In the genomic region with DNA sequence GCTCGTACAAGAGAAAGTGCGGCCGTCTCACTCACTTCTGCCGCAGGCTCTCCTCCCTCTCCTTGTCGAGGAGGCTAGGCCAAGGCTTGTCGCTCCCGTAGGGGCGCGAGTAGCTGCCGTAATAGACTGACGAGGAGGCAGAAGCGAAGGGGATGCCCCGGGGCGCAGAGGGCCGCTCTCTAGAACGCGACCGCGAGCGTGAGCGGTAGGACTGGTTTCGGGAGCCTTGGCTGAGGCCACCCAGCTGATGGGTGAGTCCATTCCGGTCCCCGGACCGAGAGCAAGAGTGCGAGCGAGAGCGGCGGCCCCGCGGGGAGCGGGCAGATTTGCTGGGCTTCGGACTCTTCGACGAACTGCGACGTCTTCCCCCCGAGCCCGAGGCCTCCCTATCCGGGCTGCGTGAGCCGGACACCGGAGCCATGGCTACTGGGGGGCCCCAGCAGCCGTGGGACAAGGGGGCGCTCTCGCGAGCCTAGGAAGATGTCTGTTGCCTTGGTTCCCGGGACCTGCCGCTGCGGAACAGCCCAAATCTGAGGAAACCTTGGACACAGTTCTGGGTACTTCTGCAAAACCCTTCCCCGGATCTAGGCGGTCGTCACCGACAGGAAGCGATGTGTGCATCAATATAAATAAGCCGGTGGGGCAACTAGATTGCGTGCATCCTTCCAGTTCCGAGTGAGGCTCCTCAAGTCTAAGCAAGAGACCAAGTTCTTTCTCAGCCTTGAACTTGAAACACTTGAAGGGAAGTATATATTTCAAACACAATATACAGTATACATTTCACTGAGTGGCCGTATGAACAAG, we compare ENCODE assay signal across 1 cellular context.
TF ChIP-seq lines count a peak whose summit lies in the region.

A gene (minus strand): TSS at position 567 of the 804 bp plus-strand sequence. CDS start 146 bp downstream, at position 421.

TF ChIP-seq in HEK293, 187 proteins besides CTCF, POLR2A, EP300 and RAD21 (continued from another document and continues in another):
- TF ChIP-seq, protein P1, sequence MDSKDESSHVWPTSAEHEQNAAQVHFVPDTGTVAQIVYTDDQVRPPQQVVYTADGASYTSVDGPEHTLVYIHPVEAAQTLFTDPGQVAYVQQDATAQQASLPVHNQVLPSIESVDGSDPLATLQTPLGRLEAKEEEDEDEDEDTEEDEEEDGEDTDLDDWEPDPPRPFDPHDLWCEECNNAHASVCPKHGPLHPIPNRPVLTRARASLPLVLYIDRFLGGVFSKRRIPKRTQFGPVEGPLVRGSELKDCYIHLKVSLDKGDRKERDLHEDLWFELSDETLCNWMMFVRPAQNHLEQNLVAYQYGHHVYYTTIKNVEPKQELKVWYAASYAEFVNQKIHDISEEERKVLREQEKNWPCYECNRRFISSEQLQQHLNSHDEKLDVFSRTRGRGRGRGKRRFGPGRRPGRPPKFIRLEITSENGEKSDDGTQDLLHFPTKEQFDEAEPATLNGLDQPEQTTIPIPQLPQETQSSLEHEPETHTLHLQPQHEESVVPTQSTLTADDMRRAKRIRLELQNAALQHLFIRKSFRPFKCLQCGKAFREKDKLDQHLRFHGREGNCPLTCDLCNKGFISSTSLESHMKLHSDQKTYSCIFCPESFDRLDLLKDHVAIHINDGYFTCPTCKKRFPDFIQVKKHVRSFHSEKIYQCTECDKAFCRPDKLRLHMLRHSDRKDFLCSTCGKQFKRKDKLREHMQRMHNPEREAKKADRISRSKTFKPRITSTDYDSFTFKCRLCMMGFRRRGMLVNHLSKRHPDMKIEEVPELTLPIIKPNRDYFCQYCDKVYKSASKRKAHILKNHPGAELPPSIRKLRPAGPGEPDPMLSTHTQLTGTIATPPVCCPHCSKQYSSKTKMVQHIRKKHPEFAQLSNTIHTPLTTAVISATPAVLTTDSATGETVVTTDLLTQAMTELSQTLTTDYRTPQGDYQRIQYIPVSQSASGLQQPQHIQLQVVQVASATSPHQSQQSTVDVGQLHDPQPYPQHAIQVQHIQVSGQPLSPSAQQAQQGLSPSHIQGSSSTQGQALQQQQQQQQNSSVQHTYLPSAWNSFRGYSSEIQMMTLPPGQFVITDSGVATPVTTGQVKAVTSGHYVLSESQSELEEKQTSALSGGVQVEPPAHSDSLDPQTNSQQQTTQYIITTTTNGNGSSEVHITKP (tag by site-specific recombination; IDR thresholded peaks at IDR 0.05) = peak; percentile 97
- no peak for TF ChIP-seq KLF9 (tag by site-specific recombination; IDR thresholded peaks at IDR 0.05; ENCODE audit: low read depth)
- TF ChIP-seq ZNF37A (tag by site-specific recombination; IDR thresholded peaks at IDR 0.05) = no peak
- TF ChIP-seq, protein P2, sequence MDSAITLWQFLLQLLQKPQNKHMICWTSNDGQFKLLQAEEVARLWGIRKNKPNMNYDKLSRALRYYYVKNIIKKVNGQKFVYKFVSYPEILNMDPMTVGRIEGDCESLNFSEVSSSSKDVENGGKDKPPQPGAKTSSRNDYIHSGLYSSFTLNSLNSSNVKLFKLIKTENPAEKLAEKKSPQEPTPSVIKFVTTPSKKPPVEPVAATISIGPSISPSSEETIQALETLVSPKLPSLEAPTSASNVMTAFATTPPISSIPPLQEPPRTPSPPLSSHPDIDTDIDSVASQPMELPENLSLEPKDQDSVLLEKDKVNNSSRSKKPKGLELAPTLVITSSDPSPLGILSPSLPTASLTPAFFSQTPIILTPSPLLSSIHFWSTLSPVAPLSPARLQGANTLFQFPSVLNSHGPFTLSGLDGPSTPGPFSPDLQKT (IDR thresholded peaks at IDR 0.05; ENCODE audit: borderline replicate concordance, low read depth, low read length) = no peak
- TF ChIP-seq ZNF146 (tag by site-specific recombination; IDR thresholded peaks at IDR 0.05) = no peak; the same call in 1 of the 2 replicates
- TF ChIP-seq, protein P3, sequence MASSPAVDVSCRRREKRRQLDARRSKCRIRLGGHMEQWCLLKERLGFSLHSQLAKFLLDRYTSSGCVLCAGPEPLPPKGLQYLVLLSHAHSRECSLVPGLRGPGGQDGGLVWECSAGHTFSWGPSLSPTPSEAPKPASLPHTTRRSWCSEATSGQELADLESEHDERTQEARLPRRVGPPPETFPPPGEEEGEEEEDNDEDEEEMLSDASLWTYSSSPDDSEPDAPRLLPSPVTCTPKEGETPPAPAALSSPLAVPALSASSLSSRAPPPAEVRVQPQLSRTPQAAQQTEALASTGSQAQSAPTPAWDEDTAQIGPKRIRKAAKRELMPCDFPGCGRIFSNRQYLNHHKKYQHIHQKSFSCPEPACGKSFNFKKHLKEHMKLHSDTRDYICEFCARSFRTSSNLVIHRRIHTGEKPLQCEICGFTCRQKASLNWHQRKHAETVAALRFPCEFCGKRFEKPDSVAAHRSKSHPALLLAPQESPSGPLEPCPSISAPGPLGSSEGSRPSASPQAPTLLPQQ (tag by site-specific recombination; IDR thresholded peaks at IDR 0.05) = peak; percentile 78
- no peak for TF ChIP-seq ZNF214 (tag by site-specific recombination; IDR thresholded peaks at IDR 0.05; ENCODE audit: borderline replicate concordance)
- TF ChIP-seq ZNF366 (tag by site-specific recombination; conservative IDR thresholded peaks at IDR 0.05) = no peak; the same call in 1 of the 2 replicates
- TF ChIP-seq ZNF221 (tag by site-specific recombination; IDR thresholded peaks at IDR 0.05; ENCODE audit: borderline replicate concordance) = no peak
- TF ChIP-seq, protein P4, sequence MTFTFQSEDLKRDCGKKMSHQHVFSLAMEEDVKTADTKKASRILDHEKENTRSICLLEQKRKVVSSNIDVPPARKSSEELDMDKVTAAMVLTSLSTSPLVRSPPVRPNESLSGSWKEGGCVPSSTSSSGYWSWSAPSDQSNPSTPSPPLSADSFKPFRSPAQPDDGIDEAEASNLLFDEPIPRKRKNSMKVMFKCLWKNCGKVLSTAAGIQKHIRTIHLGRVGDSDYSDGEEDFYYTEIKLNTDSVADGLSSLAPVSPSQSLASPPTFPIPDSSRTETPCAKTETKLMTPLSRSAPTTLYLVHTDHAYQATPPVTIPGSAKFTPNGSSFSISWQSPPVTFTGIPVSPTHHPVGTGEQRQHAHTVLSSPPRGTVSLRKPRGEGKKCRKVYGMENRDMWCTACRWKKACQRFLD (tag by site-specific recombination; IDR thresholded peaks at IDR 0.05) = no peak
- TF ChIP-seq ZBTB20 (tag by site-specific recombination; IDR thresholded peaks at IDR 0.05) = peak; percentile 87
- TF ChIP-seq, protein P5, sequence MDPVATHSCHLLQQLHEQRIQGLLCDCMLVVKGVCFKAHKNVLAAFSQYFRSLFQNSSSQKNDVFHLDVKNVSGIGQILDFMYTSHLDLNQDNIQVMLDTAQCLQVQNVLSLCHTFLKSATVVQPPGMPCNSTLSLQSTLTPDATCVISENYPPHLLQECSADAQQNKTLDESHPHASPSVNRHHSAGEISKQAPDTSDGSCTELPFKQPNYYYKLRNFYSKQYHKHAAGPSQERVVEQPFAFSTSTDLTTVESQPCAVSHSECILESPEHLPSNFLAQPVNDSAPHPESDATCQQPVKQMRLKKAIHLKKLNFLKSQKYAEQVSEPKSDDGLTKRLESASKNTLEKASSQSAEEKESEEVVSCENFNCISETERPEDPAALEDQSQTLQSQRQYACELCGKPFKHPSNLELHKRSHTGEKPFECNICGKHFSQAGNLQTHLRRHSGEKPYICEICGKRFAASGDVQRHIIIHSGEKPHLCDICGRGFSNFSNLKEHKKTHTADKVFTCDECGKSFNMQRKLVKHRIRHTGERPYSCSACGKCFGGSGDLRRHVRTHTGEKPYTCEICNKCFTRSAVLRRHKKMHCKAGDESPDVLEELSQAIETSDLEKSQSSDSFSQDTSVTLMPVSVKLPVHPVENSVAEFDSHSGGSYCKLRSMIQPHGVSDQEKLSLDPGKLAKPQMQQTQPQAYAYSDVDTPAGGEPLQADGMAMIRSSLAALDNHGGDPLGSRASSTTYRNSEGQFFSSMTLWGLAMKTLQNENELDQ (tag by site-specific recombination; IDR thresholded peaks at IDR 0.05; ENCODE audit: low read depth) = no peak
- peak; percentile 88; the same call in 1 of the 2 replicates for TF ChIP-seq ZNF324 (tag by site-specific recombination; IDR thresholded peaks at IDR 0.05)
- peak; percentile 81; the same call in 1 of the 2 replicates for TF ChIP-seq ZEB2 (tag by site-specific recombination; IDR thresholded peaks at IDR 0.05)
- TF ChIP-seq ZNF560 (tag by site-specific recombination; IDR thresholded peaks at IDR 0.05; ENCODE audit: borderline replicate concordance) = no peak
- no peak for TF ChIP-seq ZNF473 (tag by site-specific recombination; IDR thresholded peaks at IDR 0.05)
- no peak for TF ChIP-seq ZNF530 (tag by site-specific recombination; IDR thresholded peaks at IDR 0.05; ENCODE audit: low read depth)
- TF ChIP-seq, protein P6, sequence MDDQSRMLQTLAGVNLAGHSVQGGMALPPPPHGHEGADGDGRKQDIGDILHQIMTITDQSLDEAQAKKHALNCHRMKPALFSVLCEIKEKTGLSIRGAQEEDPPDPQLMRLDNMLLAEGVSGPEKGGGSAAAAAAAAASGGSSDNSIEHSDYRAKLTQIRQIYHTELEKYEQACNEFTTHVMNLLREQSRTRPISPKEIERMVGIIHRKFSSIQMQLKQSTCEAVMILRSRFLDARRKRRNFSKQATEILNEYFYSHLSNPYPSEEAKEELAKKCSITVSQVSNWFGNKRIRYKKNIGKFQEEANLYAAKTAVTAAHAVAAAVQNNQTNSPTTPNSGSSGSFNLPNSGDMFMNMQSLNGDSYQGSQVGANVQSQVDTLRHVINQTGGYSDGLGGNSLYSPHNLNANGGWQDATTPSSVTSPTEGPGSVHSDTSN (CRISPR knock-in tag; IDR thresholded peaks at IDR 0.05) = no peak
- TF ChIP-seq HOXC10 (CRISPR knock-in tag; IDR thresholded peaks at IDR 0.05) = no peak
- TF ChIP-seq ZNF174 (tag by site-specific recombination; IDR thresholded peaks at IDR 0.05) = no peak
- no peak for TF ChIP-seq ZNF670 (tag by site-specific recombination; IDR thresholded peaks at IDR 0.05; ENCODE audit: low read depth)
- TF ChIP-seq, protein P7, sequence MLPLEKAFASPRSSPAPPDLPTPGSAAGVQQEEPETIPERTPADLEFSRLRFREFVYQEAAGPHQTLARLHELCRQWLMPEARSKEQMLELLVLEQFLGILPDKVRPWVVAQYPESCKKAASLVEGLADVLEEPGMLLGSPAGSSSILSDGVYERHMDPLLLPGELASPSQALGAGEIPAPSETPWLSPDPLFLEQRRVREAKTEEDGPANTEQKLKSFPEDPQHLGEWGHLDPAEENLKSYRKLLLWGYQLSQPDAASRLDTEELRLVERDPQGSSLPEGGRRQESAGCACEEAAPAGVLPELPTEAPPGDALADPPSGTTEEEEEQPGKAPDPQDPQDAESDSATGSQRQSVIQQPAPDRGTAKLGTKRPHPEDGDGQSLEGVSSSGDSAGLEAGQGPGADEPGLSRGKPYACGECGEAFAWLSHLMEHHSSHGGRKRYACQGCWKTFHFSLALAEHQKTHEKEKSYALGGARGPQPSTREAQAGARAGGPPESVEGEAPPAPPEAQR (tag by site-specific recombination; IDR thresholded peaks at IDR 0.05) = no peak
- TF ChIP-seq ZBTB21 (tag by site-specific recombination; IDR thresholded peaks at IDR 0.05) = peak; percentile 59; the same call in 1 of the 2 replicates
- TF ChIP-seq, protein P8, sequence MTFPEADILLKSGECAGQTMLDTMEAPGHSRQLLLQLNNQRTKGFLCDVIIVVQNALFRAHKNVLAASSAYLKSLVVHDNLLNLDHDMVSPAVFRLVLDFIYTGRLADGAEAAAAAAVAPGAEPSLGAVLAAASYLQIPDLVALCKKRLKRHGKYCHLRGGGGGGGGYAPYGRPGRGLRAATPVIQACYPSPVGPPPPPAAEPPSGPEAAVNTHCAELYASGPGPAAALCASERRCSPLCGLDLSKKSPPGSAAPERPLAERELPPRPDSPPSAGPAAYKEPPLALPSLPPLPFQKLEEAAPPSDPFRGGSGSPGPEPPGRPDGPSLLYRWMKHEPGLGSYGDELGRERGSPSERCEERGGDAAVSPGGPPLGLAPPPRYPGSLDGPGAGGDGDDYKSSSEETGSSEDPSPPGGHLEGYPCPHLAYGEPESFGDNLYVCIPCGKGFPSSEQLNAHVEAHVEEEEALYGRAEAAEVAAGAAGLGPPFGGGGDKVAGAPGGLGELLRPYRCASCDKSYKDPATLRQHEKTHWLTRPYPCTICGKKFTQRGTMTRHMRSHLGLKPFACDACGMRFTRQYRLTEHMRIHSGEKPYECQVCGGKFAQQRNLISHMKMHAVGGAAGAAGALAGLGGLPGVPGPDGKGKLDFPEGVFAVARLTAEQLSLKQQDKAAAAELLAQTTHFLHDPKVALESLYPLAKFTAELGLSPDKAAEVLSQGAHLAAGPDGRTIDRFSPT (tag by site-specific recombination; IDR thresholded peaks at IDR 0.05) = no peak
- no peak for TF ChIP-seq ZNF585B (tag by site-specific recombination; IDR thresholded peaks at IDR 0.05)
- TF ChIP-seq ZNF561 (tag by site-specific recombination; IDR thresholded peaks at IDR 0.05; ENCODE audit: borderline replicate concordance) = peak; percentile 91; the same call in 1 of the 2 replicates
- TF ChIP-seq ZNF138 (tag by site-specific recombination; IDR thresholded peaks at IDR 0.05; ENCODE audit: borderline replicate concordance) = no peak
- TF ChIP-seq ZNF558 (tag by site-specific recombination; IDR thresholded peaks at IDR 0.05) = peak; percentile 69; the same call in 1 of the 2 replicates
- TF ChIP-seq ZNF112 (tag by site-specific recombination; IDR thresholded peaks at IDR 0.05) = no peak
- no peak for TF ChIP-seq BCL11B (tag by site-specific recombination; IDR thresholded peaks at IDR 0.05; ENCODE audit: low read depth)
- TF ChIP-seq, protein P9, sequence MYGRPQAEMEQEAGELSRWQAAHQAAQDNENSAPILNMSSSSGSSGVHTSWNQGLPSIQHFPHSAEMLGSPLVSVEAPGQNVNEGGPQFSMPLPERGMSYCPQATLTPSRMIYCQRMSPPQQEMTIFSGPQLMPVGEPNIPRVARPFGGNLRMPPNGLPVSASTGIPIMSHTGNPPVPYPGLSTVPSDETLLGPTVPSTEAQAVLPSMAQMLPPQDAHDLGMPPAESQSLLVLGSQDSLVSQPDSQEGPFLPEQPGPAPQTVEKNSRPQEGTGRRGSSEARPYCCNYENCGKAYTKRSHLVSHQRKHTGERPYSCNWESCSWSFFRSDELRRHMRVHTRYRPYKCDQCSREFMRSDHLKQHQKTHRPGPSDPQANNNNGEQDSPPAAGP (tag by site-specific recombination; IDR thresholded peaks at IDR 0.05) = peak; percentile 61; the same call in 1 of the 2 replicates
- no peak for TF ChIP-seq MEIS1 (CRISPR knock-in tag; IDR thresholded peaks at IDR 0.05; ENCODE audit: borderline replicate concordance)
- no peak for TF ChIP-seq ZNF529 (tag by site-specific recombination; IDR thresholded peaks at IDR 0.05; ENCODE audit: insufficient replicate concordance)
- TF ChIP-seq SALL2 (tag by site-specific recombination; IDR thresholded peaks at IDR 0.05; ENCODE audit: borderline replicate concordance) = no peak
- TF ChIP-seq ZNF10 (tag by site-specific recombination; IDR thresholded peaks at IDR 0.05) = 0 out of 2 replicates have a peak, but pooled peaks have one; percentile 19
- no peak for TF ChIP-seq SCRT1 (tag by site-specific recombination; IDR thresholded peaks at IDR 0.05; ENCODE audit: borderline replicate concordance)
- TF ChIP-seq, protein P10, sequence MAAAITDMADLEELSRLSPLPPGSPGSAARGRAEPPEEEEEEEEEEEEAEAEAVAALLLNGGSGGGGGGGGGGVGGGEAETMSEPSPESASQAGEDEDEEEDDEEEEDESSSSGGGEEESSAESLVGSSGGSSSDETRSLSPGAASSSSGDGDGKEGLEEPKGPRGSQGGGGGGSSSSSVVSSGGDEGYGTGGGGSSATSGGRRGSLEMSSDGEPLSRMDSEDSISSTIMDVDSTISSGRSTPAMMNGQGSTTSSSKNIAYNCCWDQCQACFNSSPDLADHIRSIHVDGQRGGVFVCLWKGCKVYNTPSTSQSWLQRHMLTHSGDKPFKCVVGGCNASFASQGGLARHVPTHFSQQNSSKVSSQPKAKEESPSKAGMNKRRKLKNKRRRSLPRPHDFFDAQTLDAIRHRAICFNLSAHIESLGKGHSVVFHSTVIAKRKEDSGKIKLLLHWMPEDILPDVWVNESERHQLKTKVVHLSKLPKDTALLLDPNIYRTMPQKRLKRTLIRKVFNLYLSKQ (tag by site-specific recombination; IDR thresholded peaks at IDR 0.05; ENCODE audit: borderline replicate concordance) = no peak
- no peak for TF ChIP-seq ZFP3 (tag by site-specific recombination; IDR thresholded peaks at IDR 0.05; ENCODE audit: low read depth)
